Comparison of ENCODE assay signal across 8 cellular contexts in genomic region chr19:39342647-39343305, GRCh38. TPM values are rescaled to one million over a fixed set of nuclear protein-coding genes. Genes with fewer than 3 reads are reported as not detected.
DNase-seq lines count a peak whose midpoint lies in the region; ATAC-seq, FAIRE-seq and TF ChIP-seq lines count a peak whose summit lies in the region.

No MANE protein-coding gene starts in this region.

- peaks cover 10% of the 10 kb centered on the region for H3K36me3 ChIP-seq in NT2/D1 (ENCODE audit: insufficient read depth, insufficient read length, low read length)
- H3K36me3 ChIP-seq in mucosa of descending colon (ENCODE audit: low read depth) = no peaks in the 10 kb centered on the region

- H3K27me3 ChIP-seq in NT2/D1 (ENCODE audit: insufficient read depth, insufficient read length) = no peaks in the 10 kb centered on the region
- H3K27me3 ChIP-seq in dorsolateral prefrontal cortex = no peaks in the 10 kb centered on the region

- peak; percentile 53 for DNase-seq in GM03348 (ENCODE audit: low spot score)
- no peak for DNase-seq in NT2/D1 (ENCODE audit: low read depth, low spot score)
- peak in 1 of 10 donors; percentile 55 for DNase-seq in dorsolateral prefrontal cortex
- DNase-seq in mucosa of descending colon = peak; percentile 27 to 70 (median 53)
- no peak for DNase-seq in D721Med (ENCODE audit: insufficient read length, low spot score)
- DNase-seq in globus pallidus (ENCODE audit: low spot score) = no peak
- DNase-seq in germinal center (ENCODE audit: low spot score) = no peak

- H3K4me3 ChIP-seq in NT2/D1 (ENCODE audit: insufficient read length, low read depth) (peak overlapping the region; percentile 75), dorsolateral prefrontal cortex (peak overlapping the region; percentile 48 to 96 (median 81)), mucosa of descending colon (peak overlapping the region; percentile 68)

- H3K9ac ChIP-seq in NT2/D1 (ENCODE audit: insufficient read length, low read depth) = peak overlapping the region; percentile 86

- peak overlapping the region in 57 of 59 donors; percentile 30 to 99 (median 87) for H3K27ac ChIP-seq in dorsolateral prefrontal cortex

- intact Hi-C loops in dorsolateral prefrontal cortex (cut with DNase I) = loop anchor here (2.0 to 5.0 kb wide), 2 partner anchors 48 to 65 kb away; partner anchors contain the start of genes MED29 (in 2 of the 2), PAF1 (in 2 of the 2) and ZFP36 (in 1 of the 2)
- intact Hi-C loops in mucosa of descending colon (cut with DNase I, micrococcal nuclease) = no loop called here

- no peak for FAIRE-seq in D721Med (lab: Jason Lieb, UNC)

- no peaks in the 10 kb centered on the region for H3K9me3 ChIP-seq in NT2/D1 (ENCODE audit: insufficient read depth, low read length)
- no peaks in the 10 kb centered on the region for H3K9me3 ChIP-seq in mucosa of descending colon

- ATAC-seq in mucosa of descending colon = no peak
- no peak for ATAC-seq in HG03025 (IDR thresholded peaks at IDR 0.05; ENCODE audit: low FRiP score, unreplicated experiment)

- TF ChIP-seq CTCF in dorsolateral prefrontal cortex (IDR thresholded peaks at IDR 0.05 in 54 of 56, conservative IDR thresholded peaks at IDR 0.05 in 2 of 56; ENCODE audit: low read depth in 1 of 56, partially characterized antibody in 56 of 56) = no peak
- TF ChIP-seq CTCF in mucosa of descending colon (IDR thresholded peaks at IDR 0.05) = no peak
- no peak for TF ChIP-seq CTCF in D721Med (IDR thresholded peaks at IDR 0.05; ENCODE audit: insufficient read depth, missing control alignments)

- peaks cover 5% of the 10 kb centered on the region for H3K4me1 ChIP-seq in NT2/D1 (ENCODE audit: insufficient read depth, insufficient read length)
- peaks cover 19% of the 10 kb centered on the region for H3K4me1 ChIP-seq in mucosa of descending colon (ENCODE audit: low read depth)

RNA-seq across cellular contexts. Expression of gene SAMD4B, which starts 0.6 kb away (rescaled TPM):
- total RNA-seq in dorsolateral prefrontal cortex (100 to 1,000 TPM; 107 to 294 (median 153) TPM), mucosa of descending colon (10 to 100 TPM; 55.1 to 91.5 (median 67.4) TPM)

RNA-seq across cellular contexts. Expression of gene GMFG, which starts 6.9 kb away (rescaled TPM):
- 10 to 100 TPM in 94 of 120 experiments, 1 to 10 TPM in 26; 4.4 to 36.5 (median 12.4) TPM for total RNA-seq in dorsolateral prefrontal cortex
- 10 to 100 TPM; 10.3 to 23.8 (median 14.1) TPM for total RNA-seq in mucosa of descending colon

RNA-seq across cellular contexts. Expression of gene LRFN1, which starts 22.1 kb away (rescaled TPM):
- total RNA-seq in dorsolateral prefrontal cortex (10 to 100 TPM in 115 of 120 experiments, 1 to 10 TPM in 5; 6.4 to 25.4 (median 16.9) TPM), mucosa of descending colon (1 to 10 TPM in 1 of 3 donors, under 1 TPM in 2; 0.34 to 2.3 (median 0.52) TPM)

RNA-seq across cellular contexts. Expression of gene IFNL1, which starts 46.6 kb away (rescaled TPM):
- total RNA-seq in dorsolateral prefrontal cortex (not detected), mucosa of descending colon (not detected)

RNA-seq across cellular contexts. Expression of gene PAF1, which starts 48.1 kb away (rescaled TPM):
- total RNA-seq in dorsolateral prefrontal cortex = 10 to 100 TPM; 33.5 to 65.7 (median 46.2) TPM
- 10 to 100 TPM; 28.1 to 44.8 (median 32.3) TPM for total RNA-seq in mucosa of descending colon

Comparison
In these comparisons a context has a peak if more than half of its experiments do, and no peak if none do; other contexts are left out.
1. DNase-seq: peak in GM03348 (single experiment) and mucosa of descending colon (3 of 3); none in NT2/D1 (single experiment), D721Med (single experiment), globus pallidus (single experiment) and germinal center (single experiment).
2. intact Hi-C loops: an anchor here in dorsolateral prefrontal cortex (2.0 to 5.0 kb wide); none called in mucosa of descending colon.
3. Peak in every context shown above with its lines, with median percentiles within 50 percentile points of each other: H3K4me3 ChIP-seq.